ENCODE assay signal across 1 cellular context in genomic region chr16:23174622-23175021, GRCh38.
TF ChIP-seq lines count a peak whose summit lies in the region.

No MANE protein-coding gene starts in this region.

TF ChIP-seq in HepG2, 621 proteins besides CTCF, POLR2A, EP300 and RAD21 (continued from another document and continues in another):
- TF ChIP-seq, protein P1, sequence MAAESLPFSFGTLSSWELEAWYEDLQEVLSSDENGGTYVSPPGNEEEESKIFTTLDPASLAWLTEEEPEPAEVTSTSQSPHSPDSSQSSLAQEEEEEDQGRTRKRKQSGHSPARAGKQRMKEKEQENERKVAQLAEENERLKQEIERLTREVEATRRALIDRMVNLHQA (CRISPR knock-in tag; IDR thresholded peaks at IDR 0.05), result no peak
- TF ChIP-seq ZNF382 (CRISPR knock-in tag; IDR thresholded peaks at IDR 0.05; ENCODE audit: borderline replicate concordance) (no peak), PAX8 (CRISPR knock-in tag; IDR thresholded peaks at IDR 0.05; ENCODE audit: borderline replicate concordance) (no peak), ZNF484 (CRISPR knock-in tag; IDR thresholded peaks at IDR 0.05; ENCODE audit: borderline replicate concordance, low read depth) (no peak), ZNF709 (CRISPR knock-in tag; IDR thresholded peaks at IDR 0.05) (no peak), MTERF4 (CRISPR knock-in tag; IDR thresholded peaks at IDR 0.05) (no peak), HOXA7 (CRISPR knock-in tag; IDR thresholded peaks at IDR 0.05) (no peak), BATF2 (CRISPR knock-in tag; IDR thresholded peaks at IDR 0.05) (0 out of 2 replicates have a peak, but pooled peaks have one; percentile 42), IKZF1 (IDR thresholded peaks at IDR 0.05) (no peak), ZBTB49 (CRISPR knock-in tag; IDR thresholded peaks at IDR 0.05; ENCODE audit: borderline replicate concordance) (0 out of 2 replicates have a peak, but pooled peaks have one; percentile 66), MAF1 (CRISPR knock-in tag; IDR thresholded peaks at IDR 0.05; ENCODE audit: borderline replicate concordance) (no peak), FOXC1 (CRISPR knock-in tag; IDR thresholded peaks at IDR 0.05; ENCODE audit: borderline replicate concordance) (no peak), ISL2 (CRISPR knock-in tag; IDR thresholded peaks at IDR 0.05) (no peak), RELA (CRISPR knock-in tag; IDR thresholded peaks at IDR 0.05) (no peak), RORA (CRISPR knock-in tag; IDR thresholded peaks at IDR 0.05) (no peak), SATB2 (CRISPR knock-in tag; IDR thresholded peaks at IDR 0.05) (no peak), HIVEP1 (CRISPR knock-in tag; IDR thresholded peaks at IDR 0.05) (no peak), ZNF546 (CRISPR knock-in tag; conservative IDR thresholded peaks at IDR 0.05) (no peak), ZNF275 (CRISPR knock-in tag; IDR thresholded peaks at IDR 0.05; ENCODE audit: borderline replicate concordance) (no peak), RFXAP (CRISPR knock-in tag; IDR thresholded peaks at IDR 0.05; ENCODE audit: borderline replicate concordance) (no peak), CREB1 (IDR thresholded peaks at IDR 0.05) (no peak), CREB1 (CRISPR knock-in tag; IDR thresholded peaks at IDR 0.05) (no peak), ONECUT2 (CRISPR knock-in tag; IDR thresholded peaks at IDR 0.05) (no peak), KAT2B (IDR thresholded peaks at IDR 0.05; ENCODE audit: borderline replicate concordance, low read depth, low read length) (no peak), LBX2 (CRISPR knock-in tag; IDR thresholded peaks at IDR 0.05; ENCODE audit: borderline replicate concordance) (no peak), ZBTB20 (CRISPR knock-in tag; IDR thresholded peaks at IDR 0.05; ENCODE audit: borderline replicate concordance, low read depth) (no peak), ZNF12 (CRISPR knock-in tag; IDR thresholded peaks at IDR 0.05) (peak; percentile 41; the same call in 1 of the 2 replicates), RAD51 (IDR thresholded peaks at IDR 0.05; ENCODE audit: borderline replicate concordance) (no peak), ZNF547 (CRISPR knock-in tag; IDR thresholded peaks at IDR 0.05) (no peak), ZNF629 (CRISPR knock-in tag; conservative IDR thresholded peaks at IDR 0.05) (no peak), POGZ (CRISPR knock-in tag; IDR thresholded peaks at IDR 0.05) (no peak), TRAFD1 (CRISPR knock-in tag; IDR thresholded peaks at IDR 0.05; ENCODE audit: borderline replicate concordance) (no peak), ZNF569 (CRISPR knock-in tag; IDR thresholded peaks at IDR 0.05; ENCODE audit: borderline replicate concordance) (no peak), ZNF780A (CRISPR knock-in tag; IDR thresholded peaks at IDR 0.05) (no peak), NCOA2 (CRISPR knock-in tag; IDR thresholded peaks at IDR 0.05) (0 out of 2 replicates have a peak, but pooled peaks have one; percentile 27), CBFB (CRISPR knock-in tag; IDR thresholded peaks at IDR 0.05) (no peak), ZNF883 (CRISPR knock-in tag; IDR thresholded peaks at IDR 0.05; ENCODE audit: not compliant biosample characterization) (no peak), MBNL3 (CRISPR knock-in tag; conservative IDR thresholded peaks at IDR 0.05) (no peak), ZNF580 (CRISPR knock-in tag; IDR thresholded peaks at IDR 0.05; ENCODE audit: borderline replicate concordance, low read depth) (no peak), ZBTB26 (CRISPR knock-in tag; IDR thresholded peaks at IDR 0.05; ENCODE audit: borderline replicate concordance) (no peak), ZNF572 (CRISPR knock-in tag; IDR thresholded peaks at IDR 0.05) (no peak), ZNF276 (CRISPR knock-in tag; IDR thresholded peaks at IDR 0.05; ENCODE audit: low read depth) (no peak), ZNF331 (CRISPR knock-in tag; IDR thresholded peaks at IDR 0.05) (no peak; the same call in 1 of the 2 replicates), CEBPB (IDR thresholded peaks at IDR 0.05; ENCODE audit: borderline replicate concordance, low read depth, low read length) (no peak), ZNF260 (CRISPR knock-in tag; IDR thresholded peaks at IDR 0.05; ENCODE audit: borderline replicate concordance, low read depth) (no peak)
- TF ChIP-seq, protein P2, sequence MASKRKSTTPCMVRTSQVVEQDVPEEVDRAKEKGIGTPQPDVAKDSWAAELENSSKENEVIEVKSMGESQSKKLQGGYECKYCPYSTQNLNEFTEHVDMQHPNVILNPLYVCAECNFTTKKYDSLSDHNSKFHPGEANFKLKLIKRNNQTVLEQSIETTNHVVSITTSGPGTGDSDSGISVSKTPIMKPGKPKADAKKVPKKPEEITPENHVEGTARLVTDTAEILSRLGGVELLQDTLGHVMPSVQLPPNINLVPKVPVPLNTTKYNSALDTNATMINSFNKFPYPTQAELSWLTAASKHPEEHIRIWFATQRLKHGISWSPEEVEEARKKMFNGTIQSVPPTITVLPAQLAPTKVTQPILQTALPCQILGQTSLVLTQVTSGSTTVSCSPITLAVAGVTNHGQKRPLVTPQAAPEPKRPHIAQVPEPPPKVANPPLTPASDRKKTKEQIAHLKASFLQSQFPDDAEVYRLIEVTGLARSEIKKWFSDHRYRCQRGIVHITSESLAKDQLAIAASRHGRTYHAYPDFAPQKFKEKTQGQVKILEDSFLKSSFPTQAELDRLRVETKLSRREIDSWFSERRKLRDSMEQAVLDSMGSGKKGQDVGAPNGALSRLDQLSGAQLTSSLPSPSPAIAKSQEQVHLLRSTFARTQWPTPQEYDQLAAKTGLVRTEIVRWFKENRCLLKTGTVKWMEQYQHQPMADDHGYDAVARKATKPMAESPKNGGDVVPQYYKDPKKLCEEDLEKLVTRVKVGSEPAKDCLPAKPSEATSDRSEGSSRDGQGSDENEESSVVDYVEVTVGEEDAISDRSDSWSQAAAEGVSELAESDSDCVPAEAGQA (IDR thresholded peaks at IDR 0.05; ENCODE audit: low read depth), result no peak
- TF ChIP-seq, protein P2 (CRISPR knock-in tag; IDR thresholded peaks at IDR 0.05; ENCODE audit: borderline replicate concordance), result no peak
- TF ChIP-seq, protein P3, sequence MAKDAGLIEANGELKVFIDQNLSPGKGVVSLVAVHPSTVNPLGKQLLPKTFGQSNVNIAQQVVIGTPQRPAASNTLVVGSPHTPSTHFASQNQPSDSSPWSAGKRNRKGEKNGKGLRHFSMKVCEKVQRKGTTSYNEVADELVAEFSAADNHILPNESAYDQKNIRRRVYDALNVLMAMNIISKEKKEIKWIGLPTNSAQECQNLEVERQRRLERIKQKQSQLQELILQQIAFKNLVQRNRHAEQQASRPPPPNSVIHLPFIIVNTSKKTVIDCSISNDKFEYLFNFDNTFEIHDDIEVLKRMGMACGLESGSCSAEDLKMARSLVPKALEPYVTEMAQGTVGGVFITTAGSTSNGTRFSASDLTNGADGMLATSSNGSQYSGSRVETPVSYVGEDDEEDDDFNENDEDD (CRISPR knock-in tag; IDR thresholded peaks at IDR 0.05; ENCODE audit: borderline replicate concordance), result no peak
